23 cellular contexts compared by ENCODE assay signal in the genomic region with DNA sequence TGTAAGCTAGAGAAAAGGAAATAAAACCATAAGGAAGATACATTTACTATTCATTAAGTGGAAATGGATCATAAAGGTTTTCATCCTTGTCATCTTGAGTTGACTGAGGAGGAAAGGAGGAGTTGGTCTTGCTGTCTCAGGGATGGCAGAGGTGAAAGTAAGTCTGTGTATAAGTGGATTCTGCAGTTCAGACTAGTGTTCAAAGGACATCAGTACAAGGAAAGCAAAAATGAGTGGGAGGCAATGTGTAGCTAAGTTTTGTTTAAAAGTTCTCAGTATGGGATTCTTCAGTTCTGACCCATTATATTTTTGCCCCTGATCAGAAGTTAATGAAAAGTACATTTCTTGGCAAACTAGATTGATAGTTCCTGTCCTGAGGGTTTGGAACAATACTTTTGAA. TPM values are rescaled to one million over a fixed set of nuclear protein-coding genes. Genes with fewer than 3 reads are reported as not detected.
DNase-seq lines count a peak whose midpoint lies in the region; ATAC-seq and TF ChIP-seq lines count a peak whose summit lies in the region.
"Had no signal": no experiment of that assay in that cellular context is flagged by ENCODE, and none has a peak within 500 bp of the region (broad histone marks: within the 10 kb centered on the region; RNA-seq: fewer than 3 reads in every experiment).

No MANE protein-coding gene starts in this region.

- no peak for DNase-seq in CD4-positive, CD25-positive, alpha-beta regulatory T cell
- DNase-seq in Calu3 (no peak), RWPE2 (ENCODE audit: low spot score) (no peak), immature natural killer cell (no peak), NCI-H1694 treated with DMSO at 0.1 percent for 48 hours (lab: John Stamatoyannopoulos, UW) (no peak), left lobe of liver (ENCODE audit: low spot score) (no peak), NCI-H345 (lab: John Stamatoyannopoulos, UW) (no peak)
- DNase-seq: activated effector memory CD4-positive, alpha-beta T cell treated with anti-CD3 and anti-CD28 coated beads, Interleukin-2, amount 50 U/mL, for 16 hours; anterior cingulate cortex; caudate nucleus; effector CD8-positive, alpha-beta T cell; GDM1; heart left ventricle; NCI-H1436 treated with DMSO at 0.1 percent for 48 hours; nucleus accumbens; SIG-M5; T1000; thyroid gland had no signal

- H3K4me3 Mint-ChIP-seq in CD4-positive, CD25-positive, alpha-beta regulatory T cell: no peak overlapping the region
- H3K4me3 Mint-ChIP-seq in Calu3 (ENCODE audit: low read depth, unreplicated experiment) (no peak overlapping the region), immature natural killer cell (no peak overlapping the region)

- H3K27me3 ChIP-seq in CD4-positive, CD25-positive, alpha-beta regulatory T cell (ENCODE audit: control insufficient read depth, insufficient read depth, low read length): no peaks in the 10 kb centered on the region
- no peaks in the 10 kb centered on the region for H3K27me3 ChIP-seq in RWPE2 (ENCODE audit: insufficient read depth, poor library complexity, severe bottlenecking)
- H3K27me3 ChIP-seq: heart left ventricle, thyroid gland had no signal

- no peak for TF ChIP-seq CTCF in Calu3 (IDR thresholded peaks at IDR 0.05; ENCODE audit: unreplicated experiment)
- TF ChIP-seq CTCF in RWPE2 (IDR thresholded peaks at IDR 0.05; ENCODE audit: poor library complexity, severe bottlenecking): no peak

- no peak overlapping the region for H3K27ac ChIP-seq in CD4-positive, CD25-positive, alpha-beta regulatory T cell (ENCODE audit: insufficient read depth, low read length, poor library complexity, severe bottlenecking)
- H3K27ac ChIP-seq in RWPE2 (ENCODE audit: poor library complexity, severe bottlenecking): peak overlapping the region; percentile 21
- H3K27ac ChIP-seq: thyroid gland had no signal

- H3K4me1 ChIP-seq in CD4-positive, CD25-positive, alpha-beta regulatory T cell (ENCODE audit: control insufficient read depth, insufficient read depth, low read length, poor library complexity, severe bottlenecking): no peaks in the 10 kb centered on the region
- H3K4me1 ChIP-seq in RWPE2 (ENCODE audit: insufficient read depth, poor library complexity, severe bottlenecking): peaks cover 8% of the 10 kb centered on the region
- H3K4me1 ChIP-seq: HAP-1 had no signal

- H3K27ac Mint-ChIP-seq in CD4-positive, CD25-positive, alpha-beta regulatory T cell: peak overlapping the region in 2 of 3 donors; percentile 31 to 77
- H3K27ac Mint-ChIP-seq in Calu3 (ENCODE audit: unreplicated experiment): peak overlapping the region; percentile 81
- H3K27ac Mint-ChIP-seq in immature natural killer cell: peak overlapping the region; percentile 32 to 87 (median 84)

- no peak overlapping the region for H3K4me3 ChIP-seq in CD4-positive, CD25-positive, alpha-beta regulatory T cell (ENCODE audit: low read depth, low read length)
- H3K4me3 ChIP-seq in RWPE2 (ENCODE audit: severe bottlenecking): no peak overlapping the region
- H3K4me3 ChIP-seq: HAP-1, heart left ventricle, thyroid gland had no signal

- CTCF ChIA-PET in Calu3 (lab: Charles Lee): no interaction called here

- no TSS peak for BruUV-seq in Calu3 (replicated peaks; lab: Mats Ljungman, UMichigan)

- no peak for ATAC-seq in CD4-positive, CD25-positive, alpha-beta regulatory T cell (ENCODE audit: low read depth in 2 of 2)
- 0 out of 3 replicates have a peak, but pooled peaks have one; percentile 13 for ATAC-seq in RWPE2 (ENCODE audit: low read depth)
- no peak for ATAC-seq in left lobe of liver
- ATAC-seq: activated CD4-positive, CD25-positive, alpha-beta regulatory T cell treated with anti-CD3 and anti-CD28 coated beads, Interleukin-2, amount 50 U/mL, for 24 hours had no signal

- no peaks in the 10 kb centered on the region for H3K9me3 Mint-ChIP-seq in CD4-positive, CD25-positive, alpha-beta regulatory T cell
- H3K9me3 Mint-ChIP-seq in Calu3 (ENCODE audit: low read depth, unreplicated experiment): no peaks in the 10 kb centered on the region
- H3K9me3 Mint-ChIP-seq in immature natural killer cell: no peaks in the 10 kb centered on the region

- no peaks in the 10 kb centered on the region for H3K27me3 Mint-ChIP-seq in CD4-positive, CD25-positive, alpha-beta regulatory T cell
- H3K27me3 Mint-ChIP-seq in Calu3 (ENCODE audit: unreplicated experiment): no peaks in the 10 kb centered on the region
- peaks cover 0 to 4% (median 2%) of the 10 kb centered on the region in 3 donors for H3K27me3 Mint-ChIP-seq in immature natural killer cell (ENCODE audit: low read depth in 3 of 3)

- intact Hi-C loops in Calu3 (cut with micrococcal nuclease; ENCODE audit: unreplicated experiment): loop anchor here (5.0 kb wide), 1 partner anchor 53 kb away; no protein-coding TSS in a partner anchor

- H3K36me3 ChIP-seq in CD4-positive, CD25-positive, alpha-beta regulatory T cell (ENCODE audit: control insufficient read depth, insufficient read depth, low read length): peaks cover 55% of the 10 kb centered on the region
- peaks cover 50% of the 10 kb centered on the region for H3K36me3 ChIP-seq in RWPE2 (ENCODE audit: low read depth)

- peaks cover 37% of the 10 kb centered on the region for H3K36me3 Mint-ChIP-seq in CD4-positive, CD25-positive, alpha-beta regulatory T cell
- H3K36me3 Mint-ChIP-seq in Calu3 (ENCODE audit: insufficient read depth, unreplicated experiment): peaks cover 75% of the 10 kb centered on the region
- peaks cover 12 to 43% (median 28%) of the 10 kb centered on the region in 3 donors for H3K36me3 Mint-ChIP-seq in immature natural killer cell

- peaks cover 14 to 23% (median 21%) of the 10 kb centered on the region in 4 donors for H3K4me1 Mint-ChIP-seq in CD4-positive, CD25-positive, alpha-beta regulatory T cell
- H3K4me1 Mint-ChIP-seq in Calu3 (ENCODE audit: low read depth, unreplicated experiment): peaks cover 16% of the 10 kb centered on the region
- peaks cover 54 to 65% of the 10 kb centered on the region in 2 donors for H3K4me1 Mint-ChIP-seq in immature natural killer cell

- H3K9me3 ChIP-seq in CD4-positive, CD25-positive, alpha-beta regulatory T cell (ENCODE audit: control insufficient read depth in 2 of 2, low read length in 2 of 2): no peaks in the 10 kb centered on the region
- no peaks in the 10 kb centered on the region for H3K9me3 ChIP-seq in RWPE2 (ENCODE audit: severe bottlenecking)
- H3K9me3 ChIP-seq: HAP-1, heart left ventricle, thyroid gland had no signal

RNA-seq across cellular contexts. Expression of gene SLC20A1, which starts 18.9 kb away (rescaled TPM):
- 130 TPM for total RNA-seq in CD4-positive, CD25-positive, alpha-beta regulatory T cell
- 10 to 100 TPM; 18.1 to 30.7 (median 24.9) TPM for polyA plus RNA-seq in CD4-positive, CD25-positive, alpha-beta regulatory T cell
- total RNA-seq in Calu3 (2022) (71.7 and 84.5 TPM in 2 replicates), left lobe of liver (12.9 TPM)
- polyA plus RNA-seq in immature natural killer cell: 10 to 100 TPM; 34.4 to 77.5 (median 73.1) TPM

RNA-seq across cellular contexts. Expression of gene NT5DC4, which starts 56.1 kb away (rescaled TPM):
- not detected for total RNA-seq in CD4-positive, CD25-positive, alpha-beta regulatory T cell
- not detected for polyA plus RNA-seq in CD4-positive, CD25-positive, alpha-beta regulatory T cell
- 10.1 and 13.6 TPM in 2 replicates for total RNA-seq in Calu3 (2022)
- under 1 TPM in 1 of 3 donors, not detected in 2; 0.24 TPM for polyA plus RNA-seq in immature natural killer cell
- not detected for total RNA-seq in left lobe of liver
- total RNA-seq: fibroblast of lung, MCF 10A, thyroid gland had no signal
- polyA plus RNA-seq: fibroblast of lung, heart left ventricle, liver had no signal
